ENCODE assay signal across 7 cellular contexts in genomic region chr5:75509956-75510355, GRCh38. TPM values are rescaled to one million over a fixed set of nuclear protein-coding genes. Genes with fewer than 3 reads are reported as not detected.
DNase-seq lines count a peak whose midpoint lies in the region; FAIRE-seq and TF ChIP-seq lines count a peak whose summit lies in the region.

No MANE protein-coding gene starts in this region.

- H3K9me3 Mint-ChIP-seq in endodermal cell (peaks cover 5% of the 10 kb centered on the region), neural progenitor cell (peaks cover 3% of the 10 kb centered on the region)

- peaks cover 38% of the 10 kb centered on the region for H3K4me1 ChIP-seq in OCI-LY7 (ENCODE audit: insufficient read depth, low read length, poor library complexity, severe bottlenecking)
- H3K4me1 ChIP-seq in endodermal cell (ENCODE audit: control insufficient read depth, insufficient read depth, low read length) = no peaks in the 10 kb centered on the region
- peaks cover 15% of the 10 kb centered on the region for H3K4me1 ChIP-seq in neural progenitor cell

- H3K27me3 ChIP-seq in endodermal cell (ENCODE audit: control insufficient read depth, insufficient read depth, low read length, poor library complexity, severe bottlenecking) = no peaks in the 10 kb centered on the region
- no peaks in the 10 kb centered on the region for H3K27me3 ChIP-seq in neural progenitor cell

- H3K27me3 Mint-ChIP-seq in endodermal cell (ENCODE audit: insufficient read depth) (no peaks in the 10 kb centered on the region), neural progenitor cell (ENCODE audit: insufficient read depth, low read depth) (no peaks in the 10 kb centered on the region)

- H3K4me3 ChIP-seq in OCI-LY7 (ENCODE audit: low read depth, low read length, poor library complexity, severe bottlenecking) = peak overlapping the region; percentile 91
- peak overlapping the region; percentile 98 for H3K4me3 ChIP-seq in endodermal cell (ENCODE audit: low read length)
- peak overlapping the region; percentile 96 for H3K4me3 ChIP-seq in neural progenitor cell

- H3K4me3 Mint-ChIP-seq in endodermal cell = peak overlapping the region; percentile 89
- peak overlapping the region; percentile 99 for H3K4me3 Mint-ChIP-seq in neural progenitor cell

- H3K79me2 ChIP-seq in OCI-LY7 (ENCODE audit: insufficient read depth, low read depth, low read length) (peaks cover 89% of the 10 kb centered on the region), neural progenitor cell (ENCODE audit: low read depth) (peaks cover 76% of the 10 kb centered on the region)

- TF ChIP-seq CTCF in GM13977 (IDR thresholded peaks at IDR 0.05; ENCODE audit: extremely low read depth, insufficient read depth, missing control alignments) = no peak
- no peak for TF ChIP-seq CTCF in OCI-LY7 (conservative IDR thresholded peaks at IDR 0.05; ENCODE audit: low read length)
- TF ChIP-seq CTCF in endodermal cell (conservative IDR thresholded peaks at IDR 0.05) = no peak
- TF ChIP-seq CTCF in neural progenitor cell (IDR thresholded peaks at IDR 0.05) = no peak
- no peak for TF ChIP-seq CTCF in D721Med (IDR thresholded peaks at IDR 0.05; ENCODE audit: insufficient read depth, missing control alignments)

- H2AFZ ChIP-seq in OCI-LY7 (ENCODE audit: low read length) (peak overlapping the region; percentile 67; the same call in 1 of the 2 replicates), neural progenitor cell (replicated peaks) (no peak overlapping the region)

- peak overlapping the region; percentile 10 for H3K27ac ChIP-seq in OCI-LY7 (ENCODE audit: low read depth, low read length, poor library complexity, severe bottlenecking)
- no peak overlapping the region for H3K27ac ChIP-seq in endodermal cell (ENCODE audit: low read depth, low read length)
- no peak overlapping the region for H3K27ac ChIP-seq in neural progenitor cell

- intact Hi-C loops in OCI-LY7 (cut with micrococcal nuclease; ENCODE audit: unreplicated experiment) = loop anchor here (2.0 kb wide), 1 partner anchor 173 kb away; the partner anchor contains the start of gene HMGCR
- intact Hi-C loops in posterior cingulate gyrus (cut with DNase I) = loop anchor here (5.0 kb wide), 2 partner anchors 157 to 273 kb away; partner anchors contain the start of gene ANKRD31

- H3K4me2 ChIP-seq in OCI-LY7 (ENCODE audit: low read length) (peak overlapping the region; percentile 99), neural progenitor cell (peak overlapping the region; percentile 86)

- peaks cover 3% of the 10 kb centered on the region for H3F3A ChIP-seq in neural progenitor cell (ENCODE audit: low read depth)

- POLR2A ChIA-PET in OCI-LY7 (lab: Charles Lee) = interaction anchor here (1.0 to 2.5 kb wide), 6 partner anchors 14 to 173 kb away, joined by 3 to 9 read pairs (median 4); partner anchors contain the start of gene HMGCR

- in situ Hi-C loops in GM13977 (cut with MboI; ENCODE audit: low pct_unique_long_range_greater_than_20kb, low sequenced_read_pairs, unreplicated experiment) = loop anchor here (5.0 kb wide), 1 partner anchor 62 kb away; no protein-coding TSS in a partner anchor

- 40% methylated on average over 1 of the region's 1 CpG; no CpG with 5 or more reads in 1 of the 2 experiments for WGBS in endodermal cell (ENCODE audit: insufficient coverage in 1 of 2, insufficient read length in 1 of 2), 2 experiments

- TSS peak; percentile 43 for BruUV-seq in OCI-LY7 (replicated peaks; lab: Mats Ljungman, UMichigan)

- H3K9ac ChIP-seq in endodermal cell (ENCODE audit: extremely low read depth, low read length, poor library complexity, severe bottlenecking) = peak overlapping the region; percentile 67
- H3K9ac ChIP-seq in neural progenitor cell = peak overlapping the region; percentile 74

- H3K36me3 ChIP-seq in OCI-LY7 (ENCODE audit: insufficient read depth, low read length) (peaks cover 19% of the 10 kb centered on the region), endodermal cell (ENCODE audit: control insufficient read depth, insufficient read depth, low read length) (peaks cover 10% of the 10 kb centered on the region), neural progenitor cell (no peaks in the 10 kb centered on the region)

- CTCF ChIA-PET in OCI-LY7 (lab: Charles Lee; ENCODE audit: unreplicated experiment) = no interaction called here

- no peak for FAIRE-seq in D721Med (lab: Jason Lieb, UNC)

- DNase-seq in GM13977 (ENCODE audit: low spot score) = peak; percentile 34
- DNase-seq in OCI-LY7 (ENCODE audit: low spot score) = no peak
- no peak for DNase-seq in endodermal cell
- DNase-seq in neural progenitor cell (ENCODE audit: low spot score) = peak; percentile 5
- no peak for DNase-seq in iPS-NIHi7 (ENCODE audit: extremely low spot score)
- no peak for DNase-seq in posterior cingulate gyrus
- no peak for DNase-seq in D721Med (ENCODE audit: insufficient read length, low spot score)

- peaks cover 18% of the 10 kb centered on the region for H3K36me3 Mint-ChIP-seq in endodermal cell (ENCODE audit: low read depth)
- H3K36me3 Mint-ChIP-seq in neural progenitor cell = peaks cover 10% of the 10 kb centered on the region

- H4K20me1 ChIP-seq in OCI-LY7 (ENCODE audit: insufficient read depth, low read length) (peaks cover 16% of the 10 kb centered on the region; the same call in 1 of the 2 replicates), neural progenitor cell (ENCODE audit: low read depth) (peaks cover 13% of the 10 kb centered on the region)

- H3K4me1 Mint-ChIP-seq in endodermal cell (peaks cover 20% of the 10 kb centered on the region), neural progenitor cell (peaks cover 24% of the 10 kb centered on the region)

- H3K9me3 ChIP-seq in OCI-LY7 (ENCODE audit: low read length) = peaks cover 19% of the 10 kb centered on the region; the same call in 1 of the 2 replicates
- peaks cover 11% of the 10 kb centered on the region for H3K9me3 ChIP-seq in endodermal cell (ENCODE audit: control insufficient read depth, low read length)
- H3K9me3 ChIP-seq in neural progenitor cell (ENCODE audit: low read depth) = no peaks in the 10 kb centered on the region

- no peaks in the 10 kb centered on the region; the same call in 1 of the 2 replicates for H3K9me2 ChIP-seq in OCI-LY7 (ENCODE audit: insufficient read depth, low read length)

- peak overlapping the region; percentile 45 for H3K27ac Mint-ChIP-seq in endodermal cell
- no peak overlapping the region for H3K27ac Mint-ChIP-seq in neural progenitor cell

RNA-seq across cellular contexts. Expression of gene CERT1, which starts 1.5 kb away (rescaled TPM):
- 13.3 and 16.1 TPM in 2 replicates for total RNA-seq in OCI-LY7 (2014; rRNA removed; shearing (Covaris generic))
- 29.9 and 33.6 TPM in 2 replicates for total RNA-seq in OCI-LY7 (2022)
- total RNA-seq in endodermal cell = 10 to 100 TPM; 51.0 to 73.5 TPM
- 25.8 TPM for polyA plus RNA-seq in endodermal cell (2013, experiment 1 of 2)
- 29.1 TPM for polyA plus RNA-seq in endodermal cell (2013, experiment 2 of 2)
- 37.3 and 50.4 TPM in 2 replicates for total RNA-seq in neural progenitor cell (ENCODE audit: low replicate concordance)

RNA-seq across cellular contexts. Expression of gene POLK, which starts 1.7 kb away (rescaled TPM):
- 16.0 and 20.1 TPM in 2 replicates for total RNA-seq in OCI-LY7 (2014; rRNA removed; shearing (Covaris generic))
- total RNA-seq in OCI-LY7 (2022) = 29.5 and 30.0 TPM in 2 replicates
- 10 to 100 TPM; 11.3 to 14.8 TPM for total RNA-seq in endodermal cell
- polyA plus RNA-seq in endodermal cell (2013, experiment 1 of 2) = 15.2 TPM
- polyA plus RNA-seq in endodermal cell (2013, experiment 2 of 2) = 15.4 TPM
- 22.0 and 30.9 TPM in 2 replicates for total RNA-seq in neural progenitor cell (ENCODE audit: low replicate concordance)

Comparison
In these comparisons a context has a peak if more than half of its experiments do, and no peak if none do; other contexts are left out.
1. DNase-seq: peak in GM13977 (single experiment) and neural progenitor cell (single experiment); none in OCI-LY7 (single experiment), endodermal cell (single experiment), iPS-NIHi7 (single experiment), posterior cingulate gyrus (0 of 10) and D721Med (single experiment).
2. Peak in every context shown above with its lines, with median percentiles within 50 percentile points of each other: H3K4me3 ChIP-seq.